8 cellular contexts compared by ENCODE assay signal in the genomic region with DNA sequence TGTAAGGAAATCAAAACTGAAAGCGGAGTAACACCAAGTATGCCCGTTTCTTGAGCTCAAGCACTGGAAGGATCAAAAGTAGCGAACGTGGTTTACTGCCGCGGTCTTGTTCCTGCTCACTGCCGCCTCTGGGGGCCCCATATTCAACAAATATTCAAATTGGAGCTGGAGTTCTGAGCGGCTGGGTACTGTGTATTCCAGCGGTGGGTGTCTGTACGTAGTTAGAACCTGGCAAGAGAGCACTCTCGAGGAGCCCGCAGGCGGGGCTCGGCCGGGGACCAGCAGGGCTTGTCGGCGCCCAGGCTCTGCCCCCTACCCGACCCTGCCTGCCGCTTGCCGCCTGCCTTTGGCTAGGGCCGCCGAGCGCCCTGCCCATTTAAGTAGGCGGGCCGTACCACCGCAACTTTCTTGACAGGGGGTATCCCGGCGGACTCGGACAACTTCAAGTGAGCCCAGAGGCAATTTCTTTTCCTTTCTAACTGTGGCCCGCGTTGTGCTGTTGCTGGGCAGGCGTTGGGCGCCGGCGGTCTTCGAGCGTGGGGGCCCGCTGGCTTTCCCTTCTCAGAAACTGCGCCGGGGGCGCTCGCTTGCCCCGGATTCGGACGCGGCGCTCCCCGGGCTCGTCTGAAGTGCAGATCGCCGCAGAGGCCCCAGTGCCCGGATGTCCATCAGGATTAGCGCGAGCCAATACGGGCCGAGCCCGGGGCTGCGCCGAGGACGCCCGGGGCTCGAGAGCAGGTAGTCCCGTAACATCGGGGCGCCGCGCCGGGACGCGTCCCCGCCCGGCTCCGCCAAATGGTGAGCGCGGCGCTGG.
DNase-seq lines count a peak whose midpoint lies in the region; ATAC-seq and TF ChIP-seq lines count a peak whose summit lies in the region.

No MANE protein-coding gene starts in this region.

- H3K79me1 ChIP-seq in mesendoderm (ENCODE audit: low read length) = peaks cover 2% of the 10 kb centered on the region

- peaks cover 18% of the 10 kb centered on the region for H3K36me3 Mint-ChIP-seq in Caco-2 (ENCODE audit: insufficient read depth, unreplicated experiment)
- H3K36me3 Mint-ChIP-seq in effector memory CD8-positive, alpha-beta T cell (ENCODE audit: insufficient read depth) = peaks cover 21% of the 10 kb centered on the region

- peak; percentile 78 for ATAC-seq in effector memory CD8-positive, alpha-beta T cell (replicated peaks)

- WGBS in mesendoderm (ENCODE audit: extremely low coverage, insufficient coverage, low lambda C conversion rate) = no CpG with 5 or more reads among the region's 76 CpGs

- no peak overlapping the region for H4K8ac ChIP-seq in mesendoderm (ENCODE audit: low read depth, low read length)

- H3K4me3 Mint-ChIP-seq in Caco-2 (ENCODE audit: unreplicated experiment) = peak overlapping the region; percentile 97
- H3K4me3 Mint-ChIP-seq in effector memory CD8-positive, alpha-beta T cell = peak overlapping the region; percentile 90 to 94

- peaks cover 32% of the 10 kb centered on the region for H3K79me2 ChIP-seq in mesendoderm (ENCODE audit: control insufficient read depth, insufficient read depth, low read length)

- peak overlapping the region; percentile 94 for H3K4me3 ChIP-seq in Caco-2 (ENCODE audit: low read depth, low read length)
- H3K4me3 ChIP-seq in mesendoderm (ENCODE audit: low read length) = peak overlapping the region; percentile 48

- no peaks in the 10 kb centered on the region for H3K36me3 ChIP-seq in Caco-2 (ENCODE audit: control insufficient read depth, insufficient read depth, low read length)
- no peaks in the 10 kb centered on the region for H3K36me3 ChIP-seq in mesendoderm (ENCODE audit: control insufficient read depth, insufficient read depth, low read length)

- peaks cover 39% of the 10 kb centered on the region for H3K4me1 ChIP-seq in Caco-2
- peaks cover 13% of the 10 kb centered on the region for H3K4me1 ChIP-seq in mesendoderm (ENCODE audit: control insufficient read depth, low read depth, low read length)

- H3K27ac ChIP-seq in mesendoderm (ENCODE audit: low read depth, low read length) = peak overlapping the region; percentile 98

- H3K23ac ChIP-seq in mesendoderm (ENCODE audit: low read length) = peak overlapping the region; percentile 67

- H2BK5ac ChIP-seq in mesendoderm (ENCODE audit: low read length) = no peak overlapping the region

- TF ChIP-seq CTCF in Caco-2 (IDR thresholded peaks at IDR 0.05; ENCODE audit: insufficient read depth in 1 of 2, low read depth in 1 of 2, low read length in 1 of 2, severe bottlenecking in 1 of 2, unreplicated experiment in 1 of 2) = peak in 1 of 2 experiments; percentile 30
- TF ChIP-seq CTCF in GM20000 (IDR thresholded peaks at IDR 0.05; ENCODE audit: extremely low read depth, missing control alignments) = no peak

- BruUV-seq in Caco-2 (replicated peaks; lab: Mats Ljungman, UMichigan) = no TSS peak

- CTCF ChIA-PET in Caco-2 (lab: Charles Lee) = interaction anchor here (0.6 to 1.5 kb wide), 6 partner anchors 71 to 508 kb away, joined by 3 to 17 read pairs (median 6); partner anchors contain the start of gene AFF1

- H3K4ac ChIP-seq in mesendoderm (ENCODE audit: low read depth, low read length) = peak overlapping the region; percentile 83

- H2BK15ac ChIP-seq in mesendoderm (replicated peaks; ENCODE audit: low read depth) = no peak overlapping the region

- POLR2A ChIA-PET in Caco-2 (lab: Charles Lee) = interaction anchor here (0.6 to 2.8 kb wide), 5 partner anchors 9 to 84 kb away, joined by 3 to 38 read pairs (median 6); partner anchors contain the start of gene AFF1

- peak overlapping the region; percentile 85 for H3K18ac ChIP-seq in mesendoderm (ENCODE audit: low read length)

- peak overlapping the region; percentile 18 for H2BK120ac ChIP-seq in mesendoderm (ENCODE audit: low read depth, low read length)

- peak overlapping the region; percentile 70 for H3K9ac ChIP-seq in mesendoderm (ENCODE audit: low read length)

- H3K56ac ChIP-seq in mesendoderm (ENCODE audit: low read length) = peak overlapping the region; percentile 93

- peak overlapping the region; percentile 93 for H3K27ac Mint-ChIP-seq in Caco-2 (ENCODE audit: unreplicated experiment)
- peak overlapping the region; percentile 97 to 100 for H3K27ac Mint-ChIP-seq in effector memory CD8-positive, alpha-beta T cell

- intact Hi-C loops in Caco-2 (cut with micrococcal nuclease; ENCODE audit: unreplicated experiment) = loop anchor here (1.0 kb wide), 6 partner anchors 19 to 87 kb away; no protein-coding TSS in a partner anchor

- no peak overlapping the region for H4K5ac ChIP-seq in mesendoderm (ENCODE audit: low read length)

- H3K9me3 ChIP-seq in Caco-2 = no peaks in the 10 kb centered on the region

- no peak overlapping the region for H2AK5ac ChIP-seq in mesendoderm (ENCODE audit: low read length)

- H3K27me3 ChIP-seq in Caco-2 (replicated peaks; ENCODE audit: control insufficient read depth, insufficient read depth, low read length) (no peaks in the 10 kb centered on the region), mesendoderm (ENCODE audit: insufficient read depth, low read length, poor library complexity) (no peaks in the 10 kb centered on the region)

- peak overlapping the region; percentile 49 for H3K4me2 ChIP-seq in mesendoderm (ENCODE audit: low read length)

- DNase-seq in Caco-2 (peak; percentile 95), GM20000 (ENCODE audit: low spot score) (peak; percentile 87), HS-5 (ENCODE audit: low read depth) (peak; percentile 71), NK-92 (lab: John Stamatoyannopoulos, UW; ENCODE audit: unreplicated experiment) (peak; percentile 59), mesendoderm (peak; percentile 98)
- peak; percentile 78 for DNase-seq in activated CD8-positive, alpha-beta memory T cell treated with anti-CD3 and anti-CD28 coated beads for 4 hours (ENCODE audit: low read depth in 2 of 2)
- DNase-seq in effector memory CD8-positive, alpha-beta T cell = peak; percentile 90 to 91 (median 90)
- peak; percentile 81 for DNase-seq in stimulated activated CD8-positive, alpha-beta memory T cell treated with anti-CD3 and anti-CD28 coated beads, Interleukin-12 subunit alpha, Interleukin-12 subunit beta, amount 100 ng/mL, for 4 hours (ENCODE audit: low read depth)

- H3K27me3 Mint-ChIP-seq in Caco-2 (ENCODE audit: insufficient read depth, unreplicated experiment) = no peaks in the 10 kb centered on the region
- no peaks in the 10 kb centered on the region for H3K27me3 Mint-ChIP-seq in effector memory CD8-positive, alpha-beta T cell

- peaks cover 8% of the 10 kb centered on the region for H3K4me1 Mint-ChIP-seq in Caco-2 (ENCODE audit: low read depth, unreplicated experiment)
- H3K4me1 Mint-ChIP-seq in effector memory CD8-positive, alpha-beta T cell (ENCODE audit: low read depth in 2 of 2) = peaks cover 33 to 52% of the 10 kb centered on the region in 2 donors

- H3K9me3 Mint-ChIP-seq in Caco-2 (ENCODE audit: unreplicated experiment) = no peaks in the 10 kb centered on the region
- no peaks in the 10 kb centered on the region for H3K9me3 Mint-ChIP-seq in effector memory CD8-positive, alpha-beta T cell

Comparison
In these comparisons a context has a peak if more than half of its experiments do, and no peak if none do; other contexts are left out.
1. Peak in every context shown above with its lines: DNase-seq, ATAC-seq, H3K4me3 ChIP-seq and H3K27ac ChIP-seq.